ENCODE assay signal across 18 cellular contexts in genomic region chr12:123050913-123051312, GRCh38.
DNase-seq lines count a peak whose midpoint lies in the region; ATAC-seq and TF ChIP-seq lines count a peak whose summit lies in the region.
"Had no signal": no experiment of that assay in that cellular context is flagged by ENCODE, and none has a peak within 500 bp of the region (broad histone marks: within the 10 kb centered on the region; RNA-seq: fewer than 3 reads in every experiment).

No MANE protein-coding gene starts in this region.

- POLR2A ChIA-PET in PC-3 (lab: Charles Lee; ENCODE audit: unreplicated experiment): no interaction called here

- WGBS in heart left ventricle, 4 donors: 73 to 76% (median 74%) methylated on average over 4 of the region's 4 CpGs

- H3K27ac Mint-ChIP-seq in neural progenitor cell: peak overlapping the region; percentile 14
- H3K27ac Mint-ChIP-seq: activated T-helper 2 cell treated with anti-CD3 and anti-CD28 coated beads, Interferon-gamma antibody, Interleukin-2, Interleukin-4, amounts not matched to agents 10 μg/mL and 5 μg/mL and 100 μg/mL, durations not matched to agents 14 hours and 24 hours and 36 hours had no signal

- H3K4me3 ChIP-seq in PC-3 (ENCODE audit: low read length) (no peak overlapping the region), heart left ventricle (no peak overlapping the region), neural progenitor cell (no peak overlapping the region)
- H3K4me3 ChIP-seq: colonic mucosa had no signal

- no peak for TF ChIP-seq RAD21 in Ishikawa (IDR thresholded peaks at IDR 0.05; ENCODE audit: low read depth)

- DNase-seq in PC-3: no peak
- DNase-seq in heart left ventricle: no peak
- no peak for DNase-seq in neural progenitor cell (ENCODE audit: low spot score)
- DNase-seq in NCI-H2196 (lab: John Stamatoyannopoulos, UW; ENCODE audit: unreplicated experiment): no peak
- no peak for DNase-seq in activated naive CD4-positive, alpha-beta T cell treated with anti-CD3 and anti-CD28 coated beads, Interleukin-2, amount 50 U/mL, for 16 hours
- no peak for DNase-seq in AG20443 (ENCODE audit: low spot score)
- DNase-seq: activated CD4-positive, alpha-beta T cell treated with anti-CD3 and anti-CD28 coated beads, Interleukin-2, amount 50 U/mL, for 1 hour; amygdala; Calu3; colonic mucosa; GDM1; NCI-H1048; SHP77; stimulated activated CD4-positive, alpha-beta T cell treated with anti-CD3 and anti-CD28 coated beads, Interleukin-12 subunit alpha, Interleukin-12 subunit beta, amount 100 ng/mL, for 4 hours had no signal

- H3K4me1 ChIP-seq in PC-3 (ENCODE audit: insufficient read depth, low read length) (peaks cover 9% of the 10 kb centered on the region; the same call in 1 of the 2 replicates), heart left ventricle (peaks cover 4 to 60% (median 38%) of the 10 kb centered on the region in 12 donors), neural progenitor cell (no peaks in the 10 kb centered on the region)
- H3K4me1 ChIP-seq: colonic mucosa, parathyroid adenoma had no signal

- TF ChIP-seq POLR2A in heart left ventricle (IDR thresholded peaks at IDR 0.05): no peak

- no peak overlapping the region for H3K27ac ChIP-seq in PC-3 (ENCODE audit: low read length)
- H3K27ac ChIP-seq in heart left ventricle: peak overlapping the region; percentile 17 to 86 (median 64)
- H3K27ac ChIP-seq in neural progenitor cell: no peak overlapping the region
- H3K27ac ChIP-seq: colonic mucosa, parathyroid adenoma had no signal

- TF ChIP-seq EP300 in Ishikawa (IDR thresholded peaks at IDR 0.05; ENCODE audit: borderline replicate concordance): no peak

- H3K9ac ChIP-seq in PC-3 (ENCODE audit: low read length) (no peak overlapping the region), neural progenitor cell (no peak overlapping the region)
- H3K9ac ChIP-seq: parathyroid adenoma had no signal

- H3K9me3 ChIP-seq in PC-3 (ENCODE audit: low read length) (no peaks in the 10 kb centered on the region), heart left ventricle (no peaks in the 10 kb centered on the region), neural progenitor cell (ENCODE audit: low read depth) (no peaks in the 10 kb centered on the region)
- H3K9me3 ChIP-seq: colonic mucosa had no signal

- no peak for TF ChIP-seq CTCF in PC-3 (conservative IDR thresholded peaks at IDR 0.05; ENCODE audit: low read depth, low read length)
- TF ChIP-seq CTCF in heart left ventricle (IDR thresholded peaks at IDR 0.05): no peak
- no peak for TF ChIP-seq CTCF in neural progenitor cell (IDR thresholded peaks at IDR 0.05)

- intact Hi-C loops in PC-3 (cut with micrococcal nuclease) (no loop called here), heart left ventricle (cut with DNase I) (no loop called here)

- H3K79me2 ChIP-seq in PC-3 (ENCODE audit: low read length) (no peaks in the 10 kb centered on the region), neural progenitor cell (ENCODE audit: low read depth) (no peaks in the 10 kb centered on the region)

- no peak overlapping the region for H3K4me3 Mint-ChIP-seq in neural progenitor cell

- H3K27me3 Mint-ChIP-seq in neural progenitor cell (ENCODE audit: insufficient read depth, low read depth): peaks cover 3% of the 10 kb centered on the region

- no TSS peak for BruUV-seq in PC-3 (replicated peaks; lab: Mats Ljungman, UMichigan)

- no peaks in the 10 kb centered on the region for H3K36me3 Mint-ChIP-seq in neural progenitor cell

- no peaks in the 10 kb centered on the region for H3K9me2 ChIP-seq in PC-3 (replicated peaks; ENCODE audit: low read length)

- H3K4me2 ChIP-seq in PC-3 (ENCODE audit: low read length) (no peak overlapping the region), neural progenitor cell (no peak overlapping the region)

- peak; percentile 15; the same call in 1 of the 2 replicates for ATAC-seq in PC-3
- peak; percentile 8 to 29 (median 19) for ATAC-seq in heart left ventricle
- no peak for ATAC-seq in HG02798 (IDR thresholded peaks at IDR 0.05; ENCODE audit: poor library complexity, unreplicated experiment)

- no peaks in the 10 kb centered on the region for H3K9me3 Mint-ChIP-seq in neural progenitor cell
- H3K9me3 Mint-ChIP-seq: activated T-helper 2 cell treated with anti-CD3 and anti-CD28 coated beads, Interferon-gamma antibody, Interleukin-2, Interleukin-4, amounts not matched to agents 10 μg/mL and 5 μg/mL and 100 μg/mL, durations not matched to agents 14 hours and 24 hours and 36 hours had no signal

- H3F3A ChIP-seq in PC-3 (ENCODE audit: low read length, unreplicated experiment) (no peaks in the 10 kb centered on the region), neural progenitor cell (ENCODE audit: low read depth) (no peaks in the 10 kb centered on the region)

- peaks cover 25% of the 10 kb centered on the region for H3K4me1 Mint-ChIP-seq in neural progenitor cell

- no peaks in the 10 kb centered on the region for H4K20me1 ChIP-seq in PC-3 (ENCODE audit: low read length)
- no peaks in the 10 kb centered on the region for H4K20me1 ChIP-seq in neural progenitor cell (ENCODE audit: low read depth)

- no peaks in the 10 kb centered on the region for H3K27me3 ChIP-seq in PC-3 (ENCODE audit: low read length)
- no peaks in the 10 kb centered on the region for H3K27me3 ChIP-seq in heart left ventricle
- no peaks in the 10 kb centered on the region for H3K27me3 ChIP-seq in neural progenitor cell
- H3K27me3 ChIP-seq: colonic mucosa had no signal

- H2AFZ ChIP-seq in PC-3 (ENCODE audit: low read length) (no peak overlapping the region), neural progenitor cell (replicated peaks) (no peak overlapping the region)
- H2AFZ ChIP-seq: parathyroid adenoma had no signal

- no peaks in the 10 kb centered on the region for H3K36me3 ChIP-seq in PC-3 (ENCODE audit: low read depth, low read length)
- H3K36me3 ChIP-seq in heart left ventricle: no peaks in the 10 kb centered on the region
- H3K36me3 ChIP-seq in neural progenitor cell: no peaks in the 10 kb centered on the region
- H3K36me3 ChIP-seq: colonic mucosa had no signal

- CTCF ChIA-PET in PC-3 (lab: Charles Lee): no interaction called here

TF ChIP-seq in Ishikawa, 13 proteins besides CTCF, POLR2A, EP300 and RAD21:
- TF ChIP-seq YY1 (IDR thresholded peaks at IDR 0.05; ENCODE audit: low read depth) (no peak), NFIC (IDR thresholded peaks at IDR 0.05) (no peak), CEBPB (IDR thresholded peaks at IDR 0.05) (0 out of 2 replicates have a peak, but pooled peaks have one; percentile 6)

Comparison
In these comparisons a context has a peak if more than half of its experiments do, and no peak if none do; other contexts are left out.
1. H3K27ac ChIP-seq: peak in heart left ventricle (12 of 12); none in PC-3 (single experiment) and neural progenitor cell (single experiment).